In the genomic region with DNA sequence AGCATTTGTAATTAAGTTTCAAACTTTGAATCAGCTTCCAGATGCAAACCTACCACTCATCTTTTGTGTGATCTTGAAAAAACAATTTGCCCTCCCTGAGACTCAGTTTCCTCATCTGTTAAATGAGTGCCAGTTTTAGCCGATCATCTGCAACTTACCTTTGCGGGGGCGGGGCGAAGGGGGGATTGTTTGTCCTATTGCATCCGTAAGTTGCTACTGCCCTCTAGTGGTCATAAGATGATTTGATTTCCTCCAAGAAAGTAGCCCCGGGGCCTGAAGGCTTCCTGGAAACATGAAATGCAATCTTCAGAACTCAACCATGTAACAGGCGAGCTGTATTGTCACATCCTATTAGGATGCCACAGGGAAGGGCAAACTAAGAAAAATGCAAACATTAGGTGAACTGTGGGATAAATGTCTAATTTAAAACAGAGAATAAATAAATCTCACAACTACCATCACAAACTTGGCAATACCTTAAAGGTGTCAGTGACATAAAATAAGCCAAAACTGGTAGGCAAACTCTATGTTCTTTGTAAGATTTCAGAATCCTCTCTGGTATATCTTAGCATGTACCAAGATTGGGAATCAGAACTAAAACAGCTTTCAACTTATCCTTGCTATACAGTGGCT, we compare ENCODE assay signal across 8 cellular contexts.
A peak's percentile ranks its signal among the peaks of the same experiment; 100 is the strongest.
DNase-seq lines count a peak whose midpoint lies in the region; ATAC-seq and TF ChIP-seq lines count a peak whose summit lies in the region.

No MANE protein-coding gene starts in this region.

- TF ChIP-seq CTCF in AG09319 (IDR thresholded peaks at IDR 0.05; ENCODE audit: low read depth, low read length) (peak; percentile 61), retinal pigment epithelial cell (conservative IDR thresholded peaks at IDR 0.05; ENCODE audit: low read depth, low read length) (peak; percentile 72)

- ATAC-seq in GM18909 (IDR thresholded peaks at IDR 0.05; ENCODE audit: poor library complexity, unreplicated experiment), result peak; percentile 63
- ATAC-seq in GM21529 (IDR thresholded peaks at IDR 0.05; ENCODE audit: unreplicated experiment), result no peak

- no peak overlapping the region for H3K4me3 ChIP-seq in retinal pigment epithelial cell (ENCODE audit: low read length)

- peak; percentile 34 for DNase-seq in AG09319 (ENCODE audit: extremely low read depth, low read depth)
- peak; percentile 77 for DNase-seq in M059J (ENCODE audit: low read depth)
- peak; percentile 67 for DNase-seq in RPMI8226
- peak in 3 of 4 experiments; percentile 1 to 19 (median 2) for DNase-seq in activated naive CD4-positive, alpha-beta T cell (lab: John Stamatoyannopoulos, UW)
- DNase-seq in head of caudate nucleus, result peak in 40 of 42 donors; percentile 6 to 72 (median 30)
- peak; percentile 29 for DNase-seq in retinal pigment epithelial cell (ENCODE audit: low read depth)

- intact Hi-C loops in head of caudate nucleus (cut with DNase I), result no loop called here

Comparison
In these comparisons a context has a peak if more than half of its experiments do, and no peak if none do; other contexts are left out.
1. DNase-seq: peak in every context shown above with its lines; median percentile 77 in M059J; 67 in RPMI8226; 34 in AG09319; 30 in head of caudate nucleus; 29 in retinal pigment epithelial cell; 2 in activated naive CD4-positive, alpha-beta T cell.